In genomic region chr6:26299286-26300042, GRCh38 we compare ENCODE assay signal across 1 cellular context.
A peak's percentile ranks its signal among the peaks of the same experiment; 100 is the strongest.
TF ChIP-seq lines count a peak whose summit lies in the region.

No MANE protein-coding gene starts in this region.

TF ChIP-seq in H1, 55 proteins besides CTCF, POLR2A, EP300 and RAD21 (continued from another document):
- TF ChIP-seq ASH2L (IDR thresholded peaks at IDR 0.05; ENCODE audit: low read length), result peak; percentile 89
- TF ChIP-seq TEAD4 (IDR thresholded peaks at IDR 0.05; ENCODE audit: low read depth, low read length), result 0 out of 2 replicates have a peak, but pooled peaks have one; percentile 29
- no peak for TF ChIP-seq CHD1 (IDR thresholded peaks at IDR 0.05; ENCODE audit: low read depth, low read length)
- no peak for TF ChIP-seq RNF2 (IDR thresholded peaks at IDR 0.05; ENCODE audit: borderline replicate concordance, low read depth, low read length, missing control alignments, poor library complexity, severe bottlenecking)
- 0 out of 2 replicates have a peak, but pooled peaks have one; percentile 16 for TF ChIP-seq PHF8 (conservative IDR thresholded peaks at IDR 0.05; ENCODE audit: low read depth, low read length)
- TF ChIP-seq, protein P1, sequence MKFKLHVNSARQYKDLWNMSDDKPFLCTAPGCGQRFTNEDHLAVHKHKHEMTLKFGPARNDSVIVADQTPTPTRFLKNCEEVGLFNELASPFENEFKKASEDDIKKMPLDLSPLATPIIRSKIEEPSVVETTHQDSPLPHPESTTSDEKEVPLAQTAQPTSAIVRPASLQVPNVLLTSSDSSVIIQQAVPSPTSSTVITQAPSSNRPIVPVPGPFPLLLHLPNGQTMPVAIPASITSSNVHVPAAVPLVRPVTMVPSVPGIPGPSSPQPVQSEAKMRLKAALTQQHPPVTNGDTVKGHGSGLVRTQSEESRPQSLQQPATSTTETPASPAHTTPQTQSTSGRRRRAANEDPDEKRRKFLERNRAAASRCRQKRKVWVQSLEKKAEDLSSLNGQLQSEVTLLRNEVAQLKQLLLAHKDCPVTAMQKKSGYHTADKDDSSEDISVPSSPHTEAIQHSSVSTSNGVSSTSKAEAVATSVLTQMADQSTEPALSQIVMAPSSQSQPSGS (IDR thresholded peaks at IDR 0.05; ENCODE audit: low read length), result 0 out of 2 replicates have a peak, but pooled peaks have one; percentile 27
- TF ChIP-seq JUN (IDR thresholded peaks at IDR 0.05; ENCODE audit: low read depth, low read length), result no peak
- TF ChIP-seq TBP (IDR thresholded peaks at IDR 0.05; ENCODE audit: low read depth, low read length), result peak; percentile 97
- TF ChIP-seq CREB1 (IDR thresholded peaks at IDR 0.05), result 0 out of 2 replicates have a peak, but pooled peaks have one; percentile 24
TF ChIP-seq in H1: peak in this region for 10.
